Comparison of ENCODE assay signal across 20 cellular contexts in genomic region chr12:103768467-103769123, GRCh38.
DNase-seq lines count a peak whose midpoint lies in the region; ATAC-seq, FAIRE-seq and TF ChIP-seq lines count a peak whose summit lies in the region.
"Had no signal": no experiment of that assay in that cellular context is flagged by ENCODE, and none has a peak within 500 bp of the region (broad histone marks: within the 10 kb centered on the region; RNA-seq: fewer than 3 reads in every experiment).

No MANE protein-coding gene starts in this region.

- peaks cover 10 to 12% of the 10 kb centered on the region in 2 donors for H3K4me1 ChIP-seq in adrenal gland (replicated peaks in 1 of 2)
- H3K4me1 ChIP-seq: BLaER1 had no signal

- TF ChIP-seq POLR2A in adrenal gland (IDR thresholded peaks at IDR 0.05), result no peak

- H3K4me1 Mint-ChIP-seq in activated CD4-positive, alpha-beta memory T cell treated with anti-CD3 and anti-CD28 coated beads, Interleukin-2, amount 10 ng/mL, durations not matched to agents 7 days and 5 days, result no peaks in the 10 kb centered on the region
- H3K4me1 Mint-ChIP-seq: stimulated activated memory B cell treated with anti-CD40 and anti-IgM and Interleukin-4, amounts not matched to agents 10 μg/mL and 1 μg/mL and 100 μg/mL, for 72 hours had no signal

- 0 out of 2 replicates have a peak overlapping the region, but pooled peaks have one; percentile 15 for H3K4me3 ChIP-seq in SK-N-MC
- no peak overlapping the region for H3K4me3 ChIP-seq in adrenal gland
- H3K4me3 ChIP-seq: BLaER1, cardiac muscle cell, psoas muscle, spleen had no signal

- no peak overlapping the region for H3K9ac ChIP-seq in SK-N-MC (ENCODE audit: insufficient read length)
- H3K9ac ChIP-seq: BLaER1 had no signal

- H3K27me3 Mint-ChIP-seq in activated CD4-positive, alpha-beta memory T cell treated with anti-CD3 and anti-CD28 coated beads, Interleukin-2, amount 10 ng/mL, durations not matched to agents 7 days and 5 days, result no peaks in the 10 kb centered on the region
- H3K27me3 Mint-ChIP-seq: effector memory CD8-positive, alpha-beta T cell; stimulated activated memory B cell treated with anti-CD40 and anti-IgM and Interleukin-4, amounts not matched to agents 10 μg/mL and 1 μg/mL and 100 μg/mL, for 72 hours had no signal

- POLR2A ChIA-PET in activated CD4-positive, alpha-beta memory T cell treated with anti-CD3 and anti-CD28 coated beads, Interleukin-2, amount 10 ng/mL, durations not matched to agents 7 days and 5 days (lab: Charles Lee), result no interaction called here

- no peaks in the 10 kb centered on the region for H3K36me3 Mint-ChIP-seq in activated CD4-positive, alpha-beta memory T cell treated with anti-CD3 and anti-CD28 coated beads, Interleukin-2, amount 10 ng/mL, durations not matched to agents 7 days and 5 days (ENCODE audit: low read depth)

- peak overlapping the region; percentile 42; the same call in 1 of the 2 replicates for H3K27ac ChIP-seq in SK-N-MC
- no peak overlapping the region for H3K27ac ChIP-seq in adrenal gland
- H3K27ac ChIP-seq: 22Rv1, BLaER1, cardiac muscle cell, psoas muscle, spleen had no signal

- H3K9me3 ChIP-seq in SK-N-MC (ENCODE audit: low read depth, low read length) (no peaks in the 10 kb centered on the region), adrenal gland (replicated peaks in 1 of 3) (no peaks in the 10 kb centered on the region)
- H3K9me3 ChIP-seq: BLaER1, psoas muscle, spleen had no signal

- ATAC-seq in left lobe of liver, result peak; percentile 9
- ATAC-seq: effector memory CD8-positive, alpha-beta T cell; stimulated activated memory B cell treated with anti-CD40 and anti-IgM and Interleukin-4, amounts not matched to agents 10 μg/mL and 1 μg/mL and 100 μg/mL, for 72 hours had no signal

- H3K4me3 Mint-ChIP-seq in activated CD4-positive, alpha-beta memory T cell treated with anti-CD3 and anti-CD28 coated beads, Interleukin-2, amount 10 ng/mL, durations not matched to agents 7 days and 5 days, result no peak overlapping the region
- H3K4me3 Mint-ChIP-seq: effector memory CD8-positive, alpha-beta T cell; nephron; stimulated activated memory B cell treated with anti-CD40 and anti-IgM and Interleukin-4, amounts not matched to agents 10 μg/mL and 1 μg/mL and 100 μg/mL, for 72 hours had no signal

- no peak overlapping the region for H3K27ac Mint-ChIP-seq in activated CD4-positive, alpha-beta memory T cell treated with anti-CD3 and anti-CD28 coated beads, Interleukin-2, amount 10 ng/mL, durations not matched to agents 7 days and 5 days
- H3K27ac Mint-ChIP-seq: effector memory CD8-positive, alpha-beta T cell; nephron; stimulated activated memory B cell treated with anti-CD40 and anti-IgM and Interleukin-4, amounts not matched to agents 10 μg/mL and 1 μg/mL and 100 μg/mL, for 72 hours had no signal

- WGBS in adrenal gland, 4 donors, result 84 to 95% (median 85%) methylated on average over 7 to 8 of the region's 8 CpGs

- no peak for FAIRE-seq in HTR-8/SVneo (lab: Jason Lieb, UNC)
- FAIRE-seq: kidney had no signal

- no peaks in the 10 kb centered on the region for H3K27me3 ChIP-seq in adrenal gland
- H3K27me3 ChIP-seq: BLaER1, cardiac muscle cell, spleen had no signal

- CTCF ChIA-PET in activated CD4-positive, alpha-beta memory T cell treated with anti-CD3 and anti-CD28 coated beads, Interleukin-2, amount 10 ng/mL, durations not matched to agents 7 days and 5 days (lab: Charles Lee), result no interaction called here

- intact Hi-C loops in adrenal gland (cut with DNase I), result no loop called here

- peak; percentile 31 for DNase-seq in DMS 273 (lab: John Stamatoyannopoulos, UW; ENCODE audit: unreplicated experiment)
- DNase-seq in DMS 273 treated with DMSO at 0.1 percent for 48 hours (lab: John Stamatoyannopoulos, UW), result no peak
- DNase-seq in SK-N-MC (ENCODE audit: low read depth, low spot score), result no peak
- DNase-seq in left lobe of liver (ENCODE audit: low spot score), result no peak
- DNase-seq in activated CD4-positive, alpha-beta memory T cell treated with anti-CD3 and anti-CD28 coated beads, Interleukin-2, amount 10 ng/mL, durations not matched to agents 7 days and 5 days, result no peak
- DNase-seq in adrenal gland, result no peak
- no peak for DNase-seq in HTR-8/SVneo (ENCODE audit: insufficient read length, low spot score)
- DNase-seq: activated CD8-positive, alpha-beta memory T cell treated with anti-CD3 and anti-CD28 coated beads for 24 hours; effector memory CD8-positive, alpha-beta T cell; kidney; NCI-H526 treated with DMSO at 0.1 percent for 48 hours; psoas muscle; spleen; trophoblast cell had no signal

- H3K9me3 Mint-ChIP-seq in activated CD4-positive, alpha-beta memory T cell treated with anti-CD3 and anti-CD28 coated beads, Interleukin-2, amount 10 ng/mL, durations not matched to agents 7 days and 5 days, result no peaks in the 10 kb centered on the region
- H3K9me3 Mint-ChIP-seq: effector memory CD8-positive, alpha-beta T cell; nephron; stimulated activated memory B cell treated with anti-CD40 and anti-IgM and Interleukin-4, amounts not matched to agents 10 μg/mL and 1 μg/mL and 100 μg/mL, for 72 hours had no signal

- TF ChIP-seq CTCF in LNCAP (IDR thresholded peaks at IDR 0.05), result 0 out of 2 replicates have a peak, but pooled peaks have one; percentile 12
- no peak for TF ChIP-seq CTCF in adrenal gland (IDR thresholded peaks at IDR 0.05)

- H3K36me3 ChIP-seq in SK-N-MC (ENCODE audit: insufficient read depth, low read length) (peaks cover 6% of the 10 kb centered on the region), adrenal gland (replicated peaks in 1 of 2) (no peaks in the 10 kb centered on the region)
- H3K36me3 ChIP-seq: cardiac muscle cell had no signal
